ENCODE assay signal across 1 cellular context in the genomic region with DNA sequence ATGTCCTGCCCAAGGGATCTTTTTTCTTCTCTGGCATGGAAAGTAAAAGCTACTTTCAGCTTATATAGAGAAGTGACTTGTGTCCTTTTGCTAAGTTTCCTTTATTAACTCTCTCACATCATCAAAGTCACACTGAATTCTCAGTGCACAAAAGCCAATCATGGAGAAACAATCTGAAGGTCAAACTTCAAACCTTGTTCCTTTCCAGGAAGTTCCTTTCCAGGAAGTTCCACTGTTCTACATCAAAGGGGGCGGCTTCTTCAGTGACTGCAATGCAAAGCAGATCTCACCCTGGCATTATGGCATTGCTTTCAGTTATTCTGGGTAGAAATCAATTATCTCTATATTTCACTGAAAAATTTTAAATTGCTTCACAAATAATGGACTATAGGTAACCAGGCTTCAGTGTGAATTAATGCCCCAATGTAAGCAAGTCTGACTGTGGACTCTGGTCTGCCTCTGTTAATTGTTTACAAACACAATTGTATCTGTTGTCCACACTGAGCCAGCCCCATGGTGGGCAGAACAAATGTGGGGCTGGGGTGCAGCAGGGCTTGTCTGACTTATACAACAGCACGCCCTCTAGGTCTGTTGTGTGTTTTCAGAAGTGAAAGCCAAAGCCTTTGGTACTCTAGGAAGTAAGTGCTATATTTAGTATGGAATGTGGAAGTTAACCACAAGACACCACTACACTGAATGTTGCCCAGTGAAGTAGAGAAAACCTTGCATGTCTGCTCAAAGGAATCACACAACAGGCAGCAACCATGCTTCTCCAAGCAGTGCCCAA.
TF ChIP-seq lines count a peak whose summit lies in the region.

No MANE protein-coding gene starts in this region.

TF ChIP-seq in H1, 55 proteins besides CTCF, POLR2A, EP300 and RAD21 (continued from another document):
- TF ChIP-seq CREB1 (IDR thresholded peaks at IDR 0.05) (no peak), PHF8 (conservative IDR thresholded peaks at IDR 0.05; ENCODE audit: low read depth, low read length) (no peak), RBBP5 (IDR thresholded peaks at IDR 0.05; ENCODE audit: borderline replicate concordance, low read depth, low read length) (no peak), NRF1 (IDR thresholded peaks at IDR 0.05; ENCODE audit: low read depth, low read length) (no peak), SRF (IDR thresholded peaks at IDR 0.05; ENCODE audit: low read depth, low read length) (no peak), CHD1 (IDR thresholded peaks at IDR 0.05; ENCODE audit: low read depth, low read length) (no peak), SIRT6 (IDR thresholded peaks at IDR 0.05; ENCODE audit: low read length) (no peak), JUND (IDR thresholded peaks at IDR 0.05; ENCODE audit: low read length) (no peak), ASH2L (IDR thresholded peaks at IDR 0.05; ENCODE audit: low read length) (no peak), KDM4A (IDR thresholded peaks at IDR 0.05; ENCODE audit: low read depth, low read length, severe bottlenecking) (no peak), EZH2 (IDR thresholded peaks at IDR 0.05; ENCODE audit: low read depth, low read length, severe bottlenecking) (no peak), TEAD4 (IDR thresholded peaks at IDR 0.05; ENCODE audit: low read depth, low read length) (no peak), SAP30 (IDR thresholded peaks at IDR 0.05; ENCODE audit: insufficient read depth, insufficient replicate concordance, low read length) (no peak)
